ENCODE assay signal across 8 cellular contexts in the genomic region with DNA sequence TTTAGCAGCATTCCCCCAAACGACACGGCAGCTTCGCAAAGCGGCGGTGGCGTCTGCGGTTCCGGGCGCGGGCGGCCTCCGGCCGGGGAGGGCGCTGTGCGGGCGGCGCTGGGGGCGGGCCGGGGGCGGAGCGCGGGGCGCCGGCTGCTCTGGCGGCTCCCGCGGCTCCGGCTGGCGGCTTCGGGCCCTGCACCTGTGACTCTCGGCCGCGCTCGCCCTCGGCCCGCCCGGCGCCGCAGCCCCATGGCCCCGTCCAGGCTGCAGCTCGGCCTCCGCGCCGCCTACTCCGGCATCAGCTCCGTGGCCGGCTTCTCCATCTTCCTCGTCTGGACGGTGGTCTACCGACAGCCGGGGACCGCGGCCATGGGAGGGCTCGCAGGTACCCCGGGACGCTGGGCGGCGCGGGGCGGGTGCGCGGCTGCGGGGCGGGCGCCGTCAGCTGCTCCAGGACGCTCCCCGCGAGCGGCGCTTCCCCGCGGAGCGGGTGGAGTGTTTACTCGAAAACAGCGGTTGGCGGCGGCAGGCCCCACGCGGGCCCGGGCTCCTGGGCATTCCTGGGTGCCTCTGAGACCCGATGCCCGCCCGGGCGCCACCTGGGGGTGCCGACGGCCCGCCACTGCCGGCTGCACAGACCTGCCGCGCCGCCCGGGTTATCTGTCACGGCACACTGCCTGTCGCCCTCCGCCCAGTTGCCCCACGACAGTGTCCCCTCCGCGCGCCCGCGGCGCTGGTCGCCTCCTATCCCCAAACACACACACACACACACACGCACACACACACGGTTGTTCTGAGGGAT. TPM values are rescaled to one million over a fixed set of nuclear protein-coding genes. Genes with fewer than 3 reads are reported as not detected.
DNase-seq lines count a peak whose midpoint lies in the region; ATAC-seq and TF ChIP-seq lines count a peak whose summit lies in the region.

A gene (plus strand): TSS at position 177 of the 796 bp plus-strand sequence. CDS start 67 bp downstream, at position 244.

- peaks cover 24% of the 10 kb centered on the region for H3K27me3 ChIP-seq in DOHH2 (ENCODE audit: control insufficient read depth, low read length)
- peaks cover 18% of the 10 kb centered on the region for H3K27me3 ChIP-seq in HUES48 (ENCODE audit: control insufficient read depth, insufficient read depth, low read length)
- H3K27me3 ChIP-seq in SK-N-SH (ENCODE audit: insufficient read depth) = no peaks in the 10 kb centered on the region
- no peaks in the 10 kb centered on the region for H3K27me3 ChIP-seq in heart left ventricle
- no peaks in the 10 kb centered on the region for H3K27me3 ChIP-seq in upper lobe of left lung

- peak within 1 kb of the TSS; percentile 89; the same call in 1 of the 2 replicates for H2AFZ ChIP-seq in SK-N-SH (ENCODE audit: low read depth)

- H4K20me1 ChIP-seq in DOHH2 (ENCODE audit: control insufficient read depth, insufficient read depth, low read depth, low read length) (no peaks in the 10 kb centered on the region), SK-N-SH (ENCODE audit: insufficient read depth) (no peaks in the 10 kb centered on the region)

- H3K79me2 ChIP-seq in DOHH2 (ENCODE audit: control insufficient read depth, low read length) (peaks cover 6% of the 10 kb centered on the region), SK-N-SH (ENCODE audit: insufficient read depth) (no peaks in the 10 kb centered on the region)

- peak; percentile 24 for TF ChIP-seq CTCF in DOHH2 (IDR thresholded peaks at IDR 0.05; ENCODE audit: low read depth, low read length, poor library complexity, severe bottlenecking)
- peak; percentile 32; the same call in 1 of the 2 replicates for TF ChIP-seq CTCF in SK-N-SH (IDR thresholded peaks at IDR 0.05)
- peak; percentile 5 to 62 (median 37) for TF ChIP-seq CTCF in heart left ventricle (IDR thresholded peaks at IDR 0.05)
- peak; percentile 29 to 61 (median 56) for TF ChIP-seq CTCF in upper lobe of left lung (IDR thresholded peaks at IDR 0.05)

- H3K9ac ChIP-seq in HUES48 (ENCODE audit: low read depth, low read length) (peak within 1 kb of the TSS; percentile 42; the same call in 1 of the 2 replicates), SK-N-SH (peak within 1 kb of the TSS; percentile 62)

- ATAC-seq in GM21381 (IDR thresholded peaks at IDR 0.05; ENCODE audit: unreplicated experiment) (peak; percentile 84), heart left ventricle (peak; percentile 27 to 87 (median 75)), upper lobe of left lung (ENCODE audit: low FRiP score in 2 of 2) (peak; percentile 64 to 92)

- H3K4me1 ChIP-seq in DOHH2 (ENCODE audit: control insufficient read depth, low read length) = peaks cover 32% of the 10 kb centered on the region
- peaks cover 22% of the 10 kb centered on the region for H3K4me1 ChIP-seq in HUES48 (ENCODE audit: control insufficient read depth, insufficient read depth, low read length)
- H3K4me1 ChIP-seq in SK-N-SH (ENCODE audit: control insufficient read depth in 1 of 2, insufficient read depth in 2 of 2, low read depth in 1 of 2, low read length in 1 of 2) = peaks cover 22 to 48% of the 10 kb centered on the region in 2 experiments; a peak in 3 of 4 replicates
- peaks cover 3 to 64% (median 51%) of the 10 kb centered on the region in 12 donors for H3K4me1 ChIP-seq in heart left ventricle
- H3K4me1 ChIP-seq in upper lobe of left lung = peaks cover 53 to 65% (median 60%) of the 10 kb centered on the region in 4 donors

- no peaks in the 10 kb centered on the region for H3F3A ChIP-seq in DOHH2 (ENCODE audit: control insufficient read depth, insufficient read depth)
- no peaks in the 10 kb centered on the region for H3F3A ChIP-seq in SK-N-SH (replicated peaks; ENCODE audit: insufficient read depth)

- H3K27ac ChIP-seq in DOHH2 (ENCODE audit: low read depth, low read length) (no peak within 1 kb of the TSS), HUES48 (ENCODE audit: low read depth, low read length) (no peak within 1 kb of the TSS), SK-N-SH (ENCODE audit: low read depth in 2 of 2, low read length in 1 of 2) (peak within 1 kb of the TSS in 1 of 2 experiments; percentile 50; a peak in 1 of 4 replicates), heart left ventricle (peak within 1 kb of the TSS; percentile 23 to 88 (median 82)), upper lobe of left lung (peak within 1 kb of the TSS; percentile 78 to 90 (median 80))

- H3K36me3 ChIP-seq in DOHH2 (ENCODE audit: control insufficient read depth, low read length) (no peaks in the 10 kb centered on the region), HUES48 (ENCODE audit: control insufficient read depth, insufficient read depth, low read length) (no peaks in the 10 kb centered on the region), SK-N-SH (replicated peaks in 1 of 2; ENCODE audit: control insufficient read depth in 1 of 2, insufficient read depth in 2 of 2, low read length in 1 of 2) (no peaks in the 10 kb centered on the region), heart left ventricle (no peaks in the 10 kb centered on the region), upper lobe of left lung (no peaks in the 10 kb centered on the region)

- POLR2A ChIA-PET in SK-N-SH (lab: Yijun Ruan, JAX) = interaction anchor here (0.6 to 1.4 kb wide), 4 partner anchors 36 to 139 kb away, joined by 3 to 4 read pairs (median 3); no protein-coding TSS in a partner anchor

- H3K9me2 ChIP-seq in DOHH2 (replicated peaks; ENCODE audit: control insufficient read depth, low read length) (no peaks in the 10 kb centered on the region), SK-N-SH (no peaks in the 10 kb centered on the region)

- TF ChIP-seq EP300 in SK-N-SH (IDR thresholded peaks at IDR 0.05; ENCODE audit: borderline replicate concordance in 1 of 2, low read depth in 1 of 2, low read length in 1 of 2) = no peak
- TF ChIP-seq EP300 in upper lobe of left lung (IDR thresholded peaks at IDR 0.05) = no peak

- H3K4me2 ChIP-seq in DOHH2 (ENCODE audit: low read length) (peak within 1 kb of the TSS; percentile 96), SK-N-SH (peak within 1 kb of the TSS; percentile 98)

- TF ChIP-seq RAD21 in SK-N-SH (IDR thresholded peaks at IDR 0.05; ENCODE audit: low read length) = no peak

- H3K4me3 ChIP-seq in DOHH2 (ENCODE audit: low read length) (peak within 1 kb of the TSS; percentile 92), HUES48 (ENCODE audit: low read depth, low read length) (peak within 1 kb of the TSS; percentile 77), SK-N-SH (ENCODE audit: low read depth in 2 of 2, low read length in 1 of 2) (peak within 1 kb of the TSS; percentile 74 to 76), heart left ventricle (peak within 1 kb of the TSS; percentile 74 to 99 (median 96)), upper lobe of left lung (peak within 1 kb of the TSS; percentile 76 to 99 (median 85))

- TF ChIP-seq POLR2A in heart left ventricle (IDR thresholded peaks at IDR 0.05) (peak in 1 of 2 donors; percentile 54), upper lobe of left lung (IDR thresholded peaks at IDR 0.05) (peak in 2 of 4 donors; percentile 61 to 84)

- DNase-seq in SK-N-SH (peak; percentile 97), heart left ventricle (peak; percentile 76 to 91 (median 82)), posterior vena cava (ENCODE audit: low spot score) (peak; percentile 93), upper lobe of left lung (peak; percentile 82 to 97)
- peak; percentile 22 for DNase-seq in activated naive CD8-positive, alpha-beta T cell treated with anti-CD3 and anti-CD28 coated beads, Interleukin-2, amount 50 U/mL, for 16 hours (ENCODE audit: low read depth, low spot score)

- no peaks in the 10 kb centered on the region for H3K9me3 ChIP-seq in DOHH2 (ENCODE audit: control insufficient read depth, insufficient read depth, low read length)
- H3K9me3 ChIP-seq in HUES48 (ENCODE audit: control insufficient read depth, insufficient read depth, low read length) = no peaks in the 10 kb centered on the region
- H3K9me3 ChIP-seq in SK-N-SH = no peaks in the 10 kb centered on the region
- H3K9me3 ChIP-seq in heart left ventricle = no peaks in the 10 kb centered on the region
- H3K9me3 ChIP-seq in upper lobe of left lung = no peaks in the 10 kb centered on the region

- WGBS in SK-N-SH (ENCODE audit: low lambda C conversion rate) = 0% methylated on average over 4 of the region's 106 CpGs
- WGBS in heart left ventricle, 4 donors = 0 to 1% (median 1%) methylated on average over 42 to 106 of the region's 106 CpGs; no CpG with 5 or more reads in 1 of the 4 donors
- WGBS in upper lobe of left lung, 2 donors = 0% methylated on average over 11 to 46 of the region's 106 CpGs

- intact Hi-C loops in heart left ventricle (cut with DNase I) (loop anchor here in 2 of 10 donors (5.0 to 10.0 kb wide), 2 partner anchors 62 to 121 kb away; no protein-coding TSS in a partner anchor), posterior vena cava (cut with DNase I) (no loop called here)

- CTCF ChIA-PET in SK-N-SH (lab: Yijun Ruan, JAX) = interaction anchor here (0.7 to 22.9 kb wide), 11 partner anchors 9 to 220 kb away, joined by 3 to 1294 read pairs (median 4); a partner anchor contains a TSS

TF ChIP-seq in SK-N-SH, 30 proteins besides CTCF, POLR2A, EP300 and RAD21:
- 0 out of 2 replicates have a peak, but pooled peaks have one; percentile 16 for TF ChIP-seq ELF1 (IDR thresholded peaks at IDR 0.05)
- TF ChIP-seq RCOR1 (IDR thresholded peaks at IDR 0.05; ENCODE audit: low read length) = peak; percentile 49; the same call in 1 of the 2 replicates
- no peak for TF ChIP-seq YY1 (IDR thresholded peaks at IDR 0.05; ENCODE audit: low read depth)
- peak; percentile 30; the same call in 1 of the 2 replicates for TF ChIP-seq POLR2AphosphoS5 (IDR thresholded peaks at IDR 0.05; ENCODE audit: low read depth, low read length)
- TF ChIP-seq TCF12 (IDR thresholded peaks at IDR 0.05) = no peak
- TF ChIP-seq SMC3 (IDR thresholded peaks at IDR 0.05; ENCODE audit: low read depth, low read length) = peak; percentile 17; the same call in 1 of the 2 replicates
- TF ChIP-seq MXI1 (IDR thresholded peaks at IDR 0.05; ENCODE audit: low read depth, low read length) = peak; percentile 45; the same call in 1 of the 2 replicates

RNA-seq across cellular contexts. Expression of the gene that starts here (rescaled TPM):
- polyA plus RNA-seq in SK-N-SH (2012; rRNA removed) (7.3 and 8.1 TPM in 2 replicates), heart left ventricle (10 to 100 TPM; 13.0 to 16.5 TPM)
- 4.7 and 6.8 TPM in 2 replicates for polyA plus RNA-seq in SK-N-SH (2012; cell fraction: cytosol; rRNA removed)
- 13.1 and 16.1 TPM in 2 replicates for polyA plus RNA-seq in SK-N-SH (2012; cell fraction: nucleus; rRNA removed)
- total RNA-seq in heart left ventricle (10 to 100 TPM; 17.6 to 68.2 (median 23.9) TPM), posterior vena cava (10 to 100 TPM; 28.5 to 33.8 TPM), upper lobe of left lung (10 to 100 TPM; 26.5 to 36.5 (median 33.9) TPM)

Comparison
In these comparisons a context has a peak if more than half of its experiments do, and no peak if none do; other contexts are left out.
1. H3K27ac ChIP-seq: peak in heart left ventricle (12 of 12) and upper lobe of left lung (4 of 4); none in DOHH2 (single experiment) and HUES48 (single experiment).
2. DNase-seq: peak in every context shown above with its lines; median percentile 97 in SK-N-SH; 93 in posterior vena cava; 90 in upper lobe of left lung; 82 in heart left ventricle; 22 in activated naive CD8-positive, alpha-beta T cell treated with anti-CD3 and anti-CD28 coated beads, Interleukin-2, amount 50 U/mL, for 16 hours.
3. Peak in every context shown above with its lines, with median percentiles within 50 percentile points of each other: H3K4me3 ChIP-seq, CTCF ChIP-seq and ATAC-seq.